ENCODE assay signal across 22 cellular contexts in the genomic region with DNA sequence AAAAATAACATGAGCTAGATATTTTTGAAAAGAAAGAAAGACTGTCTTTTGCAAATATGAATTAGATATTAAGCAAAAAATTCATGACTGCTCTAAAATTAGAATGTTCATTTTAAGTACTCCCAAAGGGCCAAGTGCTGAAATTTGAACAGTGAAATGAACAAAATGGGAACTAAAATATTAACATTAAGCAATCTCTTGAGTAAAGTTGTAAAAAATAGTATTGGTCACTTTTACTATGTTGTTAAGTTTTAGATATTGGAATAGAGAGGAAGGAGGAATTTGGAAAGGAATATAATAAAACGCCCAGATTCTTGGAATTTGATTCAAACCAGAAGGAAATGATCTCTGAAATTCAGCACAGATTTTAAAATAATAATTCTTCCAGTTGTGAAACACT.
A peak's percentile ranks its signal among the peaks of the same experiment; 100 is the strongest.
DNase-seq lines count a peak whose midpoint lies in the region; ATAC-seq lines count a peak whose summit lies in the region.
"Had no signal": no experiment of that assay in that cellular context is flagged by ENCODE, and none has a peak within 500 bp of the region (broad histone marks: within the 10 kb centered on the region; RNA-seq: fewer than 3 reads in every experiment).

No MANE protein-coding gene starts in this region.

- H4K8ac ChIP-seq in mesenchymal stem cell (ENCODE audit: low read length) = no peak overlapping the region

- H2BK5ac ChIP-seq in mesenchymal stem cell (ENCODE audit: low read depth, low read length, poor library complexity, severe bottlenecking) = no peak overlapping the region

- H2BK12ac ChIP-seq in mesenchymal stem cell (ENCODE audit: low read length in 2 of 2) = no peak overlapping the region

- no peaks in the 10 kb centered on the region for H3K9me3 ChIP-seq in mesenchymal stem cell (ENCODE audit: control insufficient read depth, low read length)
- H3K9me3 ChIP-seq in subcutaneous abdominal adipose tissue (ENCODE audit: control insufficient read depth in 5 of 5, low read length in 5 of 5) = no peaks in the 10 kb centered on the region
- H3K9me3 ChIP-seq: Caco-2 had no signal

- intact Hi-C loops in left ventricle myocardium superior (cut with micrococcal nuclease) = no loop called here
- intact Hi-C loops in cardiac septum (cut with DNase I) = no loop called here

- H3K27ac ChIP-seq in mesenchymal stem cell (ENCODE audit: low read length, poor library complexity, severe bottlenecking) (no peak overlapping the region), subcutaneous abdominal adipose tissue (ENCODE audit: low read depth, low read length) (peak overlapping the region; percentile 50)

- H3K4me1 ChIP-seq in mesenchymal stem cell (ENCODE audit: control insufficient read depth, insufficient read depth, low read depth, low read length) (no peaks in the 10 kb centered on the region), subcutaneous abdominal adipose tissue (ENCODE audit: control insufficient read depth in 5 of 5, insufficient read depth in 5 of 5, low read length in 5 of 5) (peaks cover 0 to 13% (median 0%) of the 10 kb centered on the region in 5 donors)
- H3K4me1 ChIP-seq: Caco-2 had no signal

- H2BK15ac ChIP-seq in mesenchymal stem cell (ENCODE audit: low read depth, poor library complexity, severe bottlenecking) = no peak overlapping the region

- no peak overlapping the region for H3K4ac ChIP-seq in mesenchymal stem cell (ENCODE audit: low read depth in 1 of 2, low read length in 2 of 2)

- no peak overlapping the region for H3K23ac ChIP-seq in mesenchymal stem cell (ENCODE audit: low read length in 2 of 2)

- no peak overlapping the region for H2AK5ac ChIP-seq in mesenchymal stem cell (ENCODE audit: low read length, severe bottlenecking)

- H3K4me3 ChIP-seq in mesenchymal stem cell (ENCODE audit: insufficient read depth in 1 of 2, low read depth in 1 of 2, low read length in 2 of 2) (no peak overlapping the region), subcutaneous abdominal adipose tissue (ENCODE audit: low read depth in 1 of 5, low read length in 5 of 5) (no peak overlapping the region)

- WGBS in mesenchymal stem cell = 100% methylated on average over 1 of the region's 1 CpG

- no peak overlapping the region for H4K91ac ChIP-seq in mesenchymal stem cell (ENCODE audit: low read length)

- no peak overlapping the region for H3K4me2 ChIP-seq in mesenchymal stem cell (ENCODE audit: low read length, poor library complexity, severe bottlenecking)

- DNase-seq in left ventricle myocardium superior = no peak
- no peak for DNase-seq in cardiac septum (ENCODE audit: low spot score)
- no peak for DNase-seq in mesenchymal stem cell
- DNase-seq in NCI-H446 treated with DMSO at 0.1 percent for 48 hours (lab: John Stamatoyannopoulos, UW) = no peak
- DNase-seq: 8988T; Caco-2; CD4-positive, alpha-beta T cell; DMS153; GDM1; KBM-7; NCI-H1105 treated with DMSO at 0.1 percent for 48 hours; NCI-H1694; NCI-H2081 treated with DMSO at 0.1 percent for 48 hours; NCI-H510A; NCI-H748 treated with DMSO at 0.1 percent for 48 hours; NK-92 treated with Interleukin-12 subunit alpha and Interleukin-12 subunit beta, amount 100 ng/mL, for 24 hours had no signal

- no peak overlapping the region for H2BK120ac ChIP-seq in mesenchymal stem cell (ENCODE audit: low read depth, low read length)

- H3K14ac ChIP-seq in mesenchymal stem cell (ENCODE audit: low read length in 2 of 2) = no peak overlapping the region

- H2AFZ ChIP-seq in mesenchymal stem cell (ENCODE audit: low read depth, low read length) = no peak overlapping the region

- H3K9ac ChIP-seq in mesenchymal stem cell (ENCODE audit: low read length) (peak overlapping the region; percentile 30), subcutaneous abdominal adipose tissue (ENCODE audit: low read length in 5 of 5) (no peak overlapping the region)

- H3K79me1 ChIP-seq in mesenchymal stem cell (replicated peaks; ENCODE audit: low read length, poor library complexity, severe bottlenecking) = no peaks in the 10 kb centered on the region

- H3K18ac ChIP-seq in mesenchymal stem cell (ENCODE audit: low read depth in 1 of 2, low read length in 2 of 2) = no peak overlapping the region

- no peaks in the 10 kb centered on the region for H3K27me3 ChIP-seq in mesenchymal stem cell (ENCODE audit: control insufficient read depth in 1 of 2, insufficient read depth in 1 of 2, low read length in 2 of 2)
- no peaks in the 10 kb centered on the region for H3K27me3 ChIP-seq in subcutaneous abdominal adipose tissue (ENCODE audit: control insufficient read depth in 5 of 5, insufficient read depth in 4 of 5, low read length in 5 of 5)

- H3K36me3 ChIP-seq in mesenchymal stem cell (ENCODE audit: control insufficient read depth in 1 of 2, insufficient read depth in 2 of 2, low read depth in 1 of 2, low read length in 2 of 2) = no peaks in the 10 kb centered on the region
- no peaks in the 10 kb centered on the region for H3K36me3 ChIP-seq in subcutaneous abdominal adipose tissue (ENCODE audit: control insufficient read depth in 5 of 5, insufficient read depth in 5 of 5, low read length in 5 of 5)

- ATAC-seq in left ventricle myocardium superior = peak; percentile 29
- no peak for ATAC-seq in HG02798 (IDR thresholded peaks at IDR 0.05; ENCODE audit: poor library complexity, unreplicated experiment)
- ATAC-seq in HG02610 (IDR thresholded peaks at IDR 0.05; ENCODE audit: unreplicated experiment) = no peak
- ATAC-seq in GM21515 (IDR thresholded peaks at IDR 0.05; ENCODE audit: unreplicated experiment) = no peak
- ATAC-seq: HepG2, Right ventricle myocardium inferior had no signal
